In genomic region chr12:79448816-79449215, GRCh38 we compare ENCODE assay signal across 17 cellular contexts.
DNase-seq lines count a peak whose midpoint lies in the region; ATAC-seq, FAIRE-seq and TF ChIP-seq lines count a peak whose summit lies in the region.
"Had no signal": no experiment of that assay in that cellular context is flagged by ENCODE, and none has a peak within 500 bp of the region (broad histone marks: within the 10 kb centered on the region; RNA-seq: fewer than 3 reads in every experiment).

No MANE protein-coding gene starts in this region.

- H3K4me3 Mint-ChIP-seq in Calu3 (ENCODE audit: low read depth, unreplicated experiment), result peak overlapping the region; percentile 57
- H3K4me3 Mint-ChIP-seq: CD8-positive, alpha-beta memory T cell; IgD-negative memory B cell had no signal

- POLR2A ChIA-PET in H1 (lab: Charles Lee; ENCODE audit: partially characterized antibody), result no interaction called here

- no peak overlapping the region for H4K8ac ChIP-seq in H1 (ENCODE audit: extremely low read depth, insufficient read depth, low read length)

- H2BK15ac ChIP-seq in H1 (ENCODE audit: low read length), result no peak overlapping the region

- H3K36me3 ChIP-seq in H1 (ENCODE audit: control insufficient read depth in 2 of 4, insufficient read depth in 4 of 4, low read length in 3 of 4) (peaks cover 0 to 15% (median 3%) of the 10 kb centered on the region in 4 experiments; a peak in 2 of 8 replicates), spleen (no peaks in the 10 kb centered on the region)

- TF ChIP-seq RAD21 in H1 (IDR thresholded peaks at IDR 0.05 in 1 of 2, conservative IDR thresholded peaks at IDR 0.05 in 1 of 2; ENCODE audit: low read depth in 2 of 2, low read length in 2 of 2), result peak; percentile 27 to 50

- H2BK120ac ChIP-seq in H1 (replicated peaks; ENCODE audit: low read depth, low read length), result no peak overlapping the region

- H3K36me3 Mint-ChIP-seq in Calu3 (ENCODE audit: insufficient read depth, unreplicated experiment), result no peaks in the 10 kb centered on the region
- H3K36me3 Mint-ChIP-seq: CD8-positive, alpha-beta memory T cell; IgD-negative memory B cell had no signal

- no peaks in the 10 kb centered on the region for H3K27me3 Mint-ChIP-seq in Calu3 (ENCODE audit: unreplicated experiment)
- H3K27me3 Mint-ChIP-seq: IgD-negative memory B cell had no signal

- H4K20me1 ChIP-seq in H1 (replicated peaks in 1 of 2; ENCODE audit: control insufficient read depth in 1 of 2, insufficient read depth in 2 of 2, low read length in 2 of 2), result no peaks in the 10 kb centered on the region
- H4K20me1 ChIP-seq: BLaER1 had no signal

- H3K27me3 ChIP-seq in H1 (replicated peaks in 1 of 4; ENCODE audit: control insufficient read depth in 3 of 4, extremely low read depth in 1 of 4, insufficient read depth in 3 of 4, low read length in 3 of 4) (no peaks in the 10 kb centered on the region), spleen (replicated peaks in 1 of 7) (no peaks in the 10 kb centered on the region)
- H3K27me3 ChIP-seq: BLaER1 had no signal

- H3K23me2 ChIP-seq in H1 (ENCODE audit: low read depth, low read length), result no peaks in the 10 kb centered on the region

- no peak overlapping the region for H3K14ac ChIP-seq in H1 (ENCODE audit: insufficient read length)

- H3K4me1 ChIP-seq in H1 (replicated peaks in 1 of 4; ENCODE audit: control insufficient read depth in 3 of 4, insufficient read depth in 4 of 4, low read length in 3 of 4), result peaks cover 0 to 3% (median under 1%) of the 10 kb centered on the region in 4 experiments; a peak in 2 of 7 replicates
- no peaks in the 10 kb centered on the region for H3K4me1 ChIP-seq in spleen

- no peak for FAIRE-seq in H1 (lab: Jason Lieb, UNC)
- FAIRE-seq: GM12878 had no signal

- peak; percentile 54 for TF ChIP-seq CTCF in Calu3 (IDR thresholded peaks at IDR 0.05; ENCODE audit: unreplicated experiment)
- peak in 2 of 3 experiments; percentile 12 to 36; a peak in 3 of 4 replicates for TF ChIP-seq CTCF in H1 (IDR thresholded peaks at IDR 0.05; ENCODE audit: control extremely low read depth in 1 of 3, insufficient read depth in 1 of 3, low read depth in 1 of 3, low read length in 3 of 3)
- TF ChIP-seq CTCF in spleen (IDR thresholded peaks at IDR 0.05 in 8 of 11, conservative IDR thresholded peaks at IDR 0.05 in 3 of 11), result no peak

- no peak overlapping the region for H4K91ac ChIP-seq in H1 (replicated peaks; ENCODE audit: insufficient read length, low read length)

- H2BK12ac ChIP-seq in H1 (ENCODE audit: low read depth, low read length), result no peak overlapping the region

- H3K27ac ChIP-seq in H1 (ENCODE audit: low read depth, low read length), result no peak overlapping the region
- H3K27ac ChIP-seq in spleen, result no peak overlapping the region
- H3K27ac ChIP-seq: 22Rv1, BLaER1 had no signal

- H3K9me3 ChIP-seq in H1 (ENCODE audit: insufficient read depth in 2 of 2, low read depth in 1 of 2, low read length in 1 of 2) (no peaks in the 10 kb centered on the region), spleen (no peaks in the 10 kb centered on the region)
- H3K9me3 ChIP-seq: BLaER1, Caco-2 had no signal

- TF ChIP-seq POLR2A in H1 (IDR thresholded peaks at IDR 0.05; ENCODE audit: control extremely low read depth in 1 of 2, low read depth in 2 of 2, low read length in 2 of 2), result no peak
- no peak for TF ChIP-seq POLR2A in spleen (IDR thresholded peaks at IDR 0.05)

- H3K4ac ChIP-seq in H1 (replicated peaks; ENCODE audit: insufficient read length, low read depth, low read length), result no peak overlapping the region

- no peak overlapping the region for H2BK5ac ChIP-seq in H1 (ENCODE audit: low read depth, low read length)

- no TSS peak for BruUV-seq in Calu3 (replicated peaks; lab: Mats Ljungman, UMichigan)

- WGBS in H1 (ENCODE audit: extremely low coverage in 1 of 2, insufficient coverage in 1 of 2, insufficient read length in 1 of 2, insufficient replicate concordance in 2 of 2, low coverage in 1 of 2, low lambda C conversion rate in 2 of 2, missing lambda C conversion rate in 1 of 2), 2 experiments, result 94% methylated on average over 11 of the region's 11 CpGs; no CpG with 5 or more reads in 1 of the 2 experiments
- 92 to 96% (median 94%) methylated on average over 11 of the region's 11 CpGs for WGBS in spleen, 5 donors

- no peak for TF ChIP-seq EP300 in H1 (IDR thresholded peaks at IDR 0.05; ENCODE audit: borderline replicate concordance in 1 of 2, low read depth in 2 of 2, low read length in 2 of 2)

- H2BK20ac ChIP-seq in H1 (ENCODE audit: low read length), result no peak overlapping the region

- CTCF ChIA-PET in Calu3 (lab: Charles Lee) (interaction anchor here (0.6 to 1.3 kb wide), 3 partner anchors 10 to 29 kb away, joined by 3 to 9 read pairs (median 5); no protein-coding TSS in a partner anchor), H1 (lab: Charles Lee; ENCODE audit: partially characterized antibody) (interaction anchor here (0.9 to 1.9 kb wide), 3 partner anchors 10 to 44 kb away, joined by 3 to 6 read pairs (median 3); no protein-coding TSS in a partner anchor)

- no peak overlapping the region for H4K5ac ChIP-seq in H1 (ENCODE audit: insufficient read length, low read depth, low read length)

- peaks cover 47% of the 10 kb centered on the region for H3K4me1 Mint-ChIP-seq in Calu3 (ENCODE audit: low read depth, unreplicated experiment)
- H3K4me1 Mint-ChIP-seq: CD8-positive, alpha-beta memory T cell; IgD-negative memory B cell had no signal

- no peak overlapping the region for H3K9ac ChIP-seq in H1 (replicated peaks in 1 of 4; ENCODE audit: extremely low read depth in 1 of 4, low read depth in 3 of 4, low read length in 3 of 4)
- H3K9ac ChIP-seq: BLaER1 had no signal

- H2AK5ac ChIP-seq in H1 (ENCODE audit: low read depth, low read length), result no peak overlapping the region

- no peak for ATAC-seq in HG03521 (IDR thresholded peaks at IDR 0.05; ENCODE audit: unreplicated experiment)
- no peak for ATAC-seq in GM18517 (IDR thresholded peaks at IDR 0.05; ENCODE audit: unreplicated experiment)
- ATAC-seq: GM12878, HCT116 had no signal

- peak overlapping the region; percentile 50 for H3K27ac Mint-ChIP-seq in Calu3 (ENCODE audit: unreplicated experiment)
- H3K27ac Mint-ChIP-seq: CD8-positive, alpha-beta memory T cell; IgD-negative memory B cell had no signal

- H3K9me3 Mint-ChIP-seq in Calu3 (ENCODE audit: low read depth, unreplicated experiment), result no peaks in the 10 kb centered on the region

- peaks cover 3% of the 10 kb centered on the region; the same call in 1 of the 2 replicates for H3K79me1 ChIP-seq in H1 (ENCODE audit: low read depth, low read length)

- no peak overlapping the region for H3K56ac ChIP-seq in H1 (replicated peaks; ENCODE audit: insufficient read length, low read depth, low read length)

- H3K18ac ChIP-seq in H1 (ENCODE audit: extremely low read depth, low read length), result no peak overlapping the region

- no peak overlapping the region for H3K23ac ChIP-seq in H1 (ENCODE audit: insufficient read length)

- DNase-seq in Calu3 (peak; percentile 76), LoVo (ENCODE audit: low spot score) (peak; percentile 26), H1 (ENCODE audit: low read depth in 1 of 2, low spot score in 2 of 2) (no peak), spleen (peak; percentile 53), RKO (ENCODE audit: low spot score) (no peak)
- DNase-seq: AML-193; Caco-2; CD8-positive, alpha-beta memory T cell; DMS 273 treated with DMSO at 0.1 percent for 48 hours; KG1 had no signal

- H2AFZ ChIP-seq in H1 (ENCODE audit: low read length), result no peak overlapping the region

- H3K79me2 ChIP-seq in H1 (ENCODE audit: control insufficient read depth in 1 of 2, insufficient read depth in 2 of 2, low read length in 2 of 2), result no peaks in the 10 kb centered on the region

- no peak overlapping the region for H3K4me2 ChIP-seq in H1 (ENCODE audit: insufficient read depth in 1 of 2, low read depth in 2 of 2, low read length in 2 of 2)
- H3K4me2 ChIP-seq: BLaER1 had no signal

- intact Hi-C loops in Calu3 (cut with micrococcal nuclease; ENCODE audit: unreplicated experiment) (loop anchor here (2.0 kb wide), 1 partner anchor 28 kb away; no protein-coding TSS in a partner anchor), spleen (cut with DNase I; ENCODE audit: low total_unique reads) (no loop called here)

- H3K4me3 ChIP-seq in H1 (ENCODE audit: extremely low read depth in 1 of 4, insufficient read depth in 2 of 4, low read depth in 3 of 4, low read length in 4 of 4) (no peak overlapping the region), spleen (no peak overlapping the region)
- H3K4me3 ChIP-seq: BLaER1, GM12878 had no signal

TF ChIP-seq in H1, 55 proteins besides CTCF, POLR2A, EP300 and RAD21 (continues in another document):
- no peak for TF ChIP-seq GTF2F1 (IDR thresholded peaks at IDR 0.05; ENCODE audit: borderline replicate concordance, low read depth, low read length)
- no peak for TF ChIP-seq RFX5 (IDR thresholded peaks at IDR 0.05; ENCODE audit: borderline replicate concordance, low read depth, low read length)
- no peak for TF ChIP-seq POU5F1 (IDR thresholded peaks at IDR 0.05; ENCODE audit: low read depth, low read length)
- no peak for TF ChIP-seq JUND (IDR thresholded peaks at IDR 0.05; ENCODE audit: low read length)
- TF ChIP-seq GABPA (IDR thresholded peaks at IDR 0.05; ENCODE audit: borderline replicate concordance, insufficient read depth, low read length), result no peak
- no peak for TF ChIP-seq E2F6 (IDR thresholded peaks at IDR 0.05)
- no peak for TF ChIP-seq CHD1 (IDR thresholded peaks at IDR 0.05; ENCODE audit: low read depth, low read length)
- TF ChIP-seq SUZ12 (IDR thresholded peaks at IDR 0.05; ENCODE audit: low read length), result no peak
- TF ChIP-seq TCF12 (IDR thresholded peaks at IDR 0.05; ENCODE audit: low read depth, low read length), result no peak
- no peak for TF ChIP-seq USF2 (IDR thresholded peaks at IDR 0.05; ENCODE audit: low read length)
- TF ChIP-seq SP2 (IDR thresholded peaks at IDR 0.05; ENCODE audit: low read length), result no peak
- TF ChIP-seq RXRA (IDR thresholded peaks at IDR 0.05; ENCODE audit: insufficient read depth, low read depth, low read length), result no peak
- no peak for TF ChIP-seq KDM4A (IDR thresholded peaks at IDR 0.05; ENCODE audit: low read depth, low read length, severe bottlenecking)

Comparison
In these comparisons a context has a peak if more than half of its experiments do, and no peak if none do; other contexts are left out.
1. DNase-seq: peak in Calu3 (single experiment), LoVo (single experiment) and spleen (single experiment); none in H1 (0 of 2) and RKO (single experiment).
2. CTCF ChIP-seq: peak in Calu3 (single experiment) and H1 (2 of 3); none in spleen (0 of 11).